ENCODE assay signal across 15 cellular contexts in the genomic region with DNA sequence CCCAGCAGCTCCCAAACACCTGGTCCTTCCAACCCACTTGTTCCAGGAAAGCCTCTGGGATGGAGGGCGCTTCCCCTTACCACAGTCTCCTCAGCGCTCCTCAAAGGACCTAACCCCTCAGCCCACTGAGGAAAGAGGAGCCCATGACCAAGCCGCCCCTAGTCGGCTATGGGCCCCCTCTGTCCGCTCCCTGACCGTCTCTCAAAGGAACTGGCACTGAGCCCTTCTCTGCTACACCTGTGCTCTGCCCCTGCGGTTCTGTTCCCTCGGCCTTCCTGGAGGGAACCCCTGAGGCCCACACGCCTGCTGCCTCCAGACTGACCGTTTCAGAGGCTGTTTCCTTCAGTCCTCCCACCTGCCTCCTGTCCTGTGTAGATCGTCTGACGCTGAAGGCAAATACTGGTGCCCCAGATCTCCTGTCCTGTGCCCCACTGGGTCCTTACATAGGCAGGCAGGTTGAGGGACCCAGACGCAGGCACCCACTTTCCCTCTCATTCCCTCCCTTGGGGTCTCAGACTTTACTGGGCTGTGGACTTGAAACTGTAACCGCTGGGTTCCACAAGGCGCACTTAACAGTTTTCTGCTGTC. TPM values are rescaled to one million over a fixed set of nuclear protein-coding genes. Genes with fewer than 3 reads are reported as not detected.
DNase-seq lines count a peak whose midpoint lies in the region; ATAC-seq and TF ChIP-seq lines count a peak whose summit lies in the region.
"Had no signal": no experiment of that assay in that cellular context is flagged by ENCODE, and none has a peak within 500 bp of the region (broad histone marks: within the 10 kb centered on the region; RNA-seq: fewer than 3 reads in every experiment).

No MANE protein-coding gene starts in this region.

- H3K36me3 Mint-ChIP-seq in CD4-positive, CD25-positive, alpha-beta regulatory T cell = no peaks in the 10 kb centered on the region
- peaks cover 6% of the 10 kb centered on the region for H3K36me3 Mint-ChIP-seq in central memory CD8-positive, alpha-beta T cell (ENCODE audit: insufficient read depth)
- H3K36me3 Mint-ChIP-seq in mesothelial cell of epicardium = no peaks in the 10 kb centered on the region

- TF ChIP-seq CTCF in mesothelial cell of epicardium (IDR thresholded peaks at IDR 0.05; ENCODE audit: unreplicated experiment) = no peak
- no peak for TF ChIP-seq CTCF in heart right ventricle (IDR thresholded peaks at IDR 0.05)

- H3K9me3 ChIP-seq in CD4-positive, CD25-positive, alpha-beta regulatory T cell (ENCODE audit: control insufficient read depth in 2 of 2, low read length in 2 of 2) = no peaks in the 10 kb centered on the region
- no peaks in the 10 kb centered on the region for H3K9me3 ChIP-seq in heart right ventricle
- H3K9me3 ChIP-seq: esophagus muscularis mucosa, thoracic aorta had no signal

- no peaks in the 10 kb centered on the region for H3K36me3 ChIP-seq in CD4-positive, CD25-positive, alpha-beta regulatory T cell (ENCODE audit: control insufficient read depth, insufficient read depth, low read length)
- no peaks in the 10 kb centered on the region for H3K36me3 ChIP-seq in H7 (replicated peaks; ENCODE audit: control insufficient read depth, insufficient read depth, low read length)
- H3K36me3 ChIP-seq in heart right ventricle = no peaks in the 10 kb centered on the region
- H3K36me3 ChIP-seq: esophagus muscularis mucosa, thoracic aorta had no signal

- H3K4me1 Mint-ChIP-seq in CD4-positive, CD25-positive, alpha-beta regulatory T cell = peaks cover 0 to 19% (median 8%) of the 10 kb centered on the region in 4 donors
- peaks cover 12% of the 10 kb centered on the region for H3K4me1 Mint-ChIP-seq in central memory CD8-positive, alpha-beta T cell
- peaks cover 8% of the 10 kb centered on the region for H3K4me1 Mint-ChIP-seq in mesothelial cell of epicardium

- intact Hi-C loops in heart right ventricle (cut with DNase I) = no loop called here

- DNase-seq in CD4-positive, CD25-positive, alpha-beta regulatory T cell = no peak
- DNase-seq in H7 = no peak
- DNase-seq in central memory CD8-positive, alpha-beta T cell (ENCODE audit: low spot score in 2 of 2) = no peak
- no peak for DNase-seq in mesothelial cell of epicardium (ENCODE audit: low spot score in 2 of 2, unreplicated experiment in 2 of 2)
- no peak for DNase-seq in NCI-H526 (lab: John Stamatoyannopoulos, UW)
- no peak for DNase-seq in heart right ventricle
- DNase-seq in DMS79 treated with DMSO at 0.1 percent for 48 hours (lab: John Stamatoyannopoulos, UW) = no peak
- DNase-seq: activated CD4-positive, CD25-positive, alpha-beta regulatory T cell treated with anti-CD3 and anti-CD28 coated beads, Interleukin-2, amount 50 U/mL, for 72 hours; Karpas-422; NCI-H1694 treated with DMSO at 0.1 percent for 48 hours; NK-92 treated with Interleukin-12 subunit alpha and Interleukin-12 subunit beta, amount 100 ng/mL, for 24 hours had no signal

- H3K9me3 Mint-ChIP-seq in CD4-positive, CD25-positive, alpha-beta regulatory T cell = peaks cover 0 to 4% (median 0%) of the 10 kb centered on the region in 7 donors
- H3K9me3 Mint-ChIP-seq in central memory CD8-positive, alpha-beta T cell = no peaks in the 10 kb centered on the region
- H3K9me3 Mint-ChIP-seq in mesothelial cell of epicardium = no peaks in the 10 kb centered on the region

- WGBS in heart right ventricle, 2 donors = 85 to 86% methylated on average over 15 of the region's 15 CpGs

- peaks cover 68% of the 10 kb centered on the region for H3K27me3 Mint-ChIP-seq in CD4-positive, CD25-positive, alpha-beta regulatory T cell
- peaks cover 69% of the 10 kb centered on the region for H3K27me3 Mint-ChIP-seq in central memory CD8-positive, alpha-beta T cell
- peaks cover 82% of the 10 kb centered on the region for H3K27me3 Mint-ChIP-seq in mesothelial cell of epicardium (ENCODE audit: low read depth)

- H3K27ac ChIP-seq in CD4-positive, CD25-positive, alpha-beta regulatory T cell (ENCODE audit: insufficient read depth, low read length, poor library complexity, severe bottlenecking) = no peak overlapping the region
- no peak overlapping the region for H3K27ac ChIP-seq in heart right ventricle
- H3K27ac ChIP-seq: thoracic aorta had no signal

- H3K4me3 ChIP-seq in CD4-positive, CD25-positive, alpha-beta regulatory T cell (ENCODE audit: low read depth, low read length) = no peak overlapping the region
- H3K4me3 ChIP-seq in H7 (ENCODE audit: insufficient read depth, low read depth, low read length) = peak overlapping the region; percentile 76; the same call in 1 of the 2 replicates
- peak overlapping the region in 3 of 10 donors; percentile 67 to 80 (median 74) for H3K4me3 ChIP-seq in heart right ventricle

- ATAC-seq in CD4-positive, CD25-positive, alpha-beta regulatory T cell (ENCODE audit: low read depth in 2 of 2) = no peak
- ATAC-seq in central memory CD8-positive, alpha-beta T cell (replicated peaks; ENCODE audit: extremely low read depth, poor library complexity, severe bottlenecking) = no peak
- no peak for ATAC-seq in HG03135 (IDR thresholded peaks at IDR 0.05; ENCODE audit: unreplicated experiment)
- ATAC-seq in heart right ventricle = no peak
- ATAC-seq: SK-N-SH treated with all-trans-retinoic acid at 6 μM for 48 hours had no signal

- H3K4me1 ChIP-seq in CD4-positive, CD25-positive, alpha-beta regulatory T cell (ENCODE audit: control insufficient read depth, insufficient read depth, low read length, poor library complexity, severe bottlenecking) = peaks cover 24% of the 10 kb centered on the region
- peaks cover 9 to 26% (median 22%) of the 10 kb centered on the region in 9 donors for H3K4me1 ChIP-seq in heart right ventricle

- no peak overlapping the region for H3K27ac Mint-ChIP-seq in CD4-positive, CD25-positive, alpha-beta regulatory T cell
- H3K27ac Mint-ChIP-seq in central memory CD8-positive, alpha-beta T cell (ENCODE audit: low read depth) = no peak overlapping the region
- no peak overlapping the region for H3K27ac Mint-ChIP-seq in mesothelial cell of epicardium

- peaks cover 3% of the 10 kb centered on the region for H3K27me3 ChIP-seq in CD4-positive, CD25-positive, alpha-beta regulatory T cell (ENCODE audit: control insufficient read depth, insufficient read depth, low read length)
- peaks cover 49% of the 10 kb centered on the region for H3K27me3 ChIP-seq in H7 (ENCODE audit: control insufficient read depth, insufficient read depth, low read length)
- peaks cover 18 to 68% (median 45%) of the 10 kb centered on the region in 7 donors for H3K27me3 ChIP-seq in heart right ventricle

- H3K4me3 Mint-ChIP-seq in CD4-positive, CD25-positive, alpha-beta regulatory T cell = peak overlapping the region; percentile 52 to 91 (median 74)
- H3K4me3 Mint-ChIP-seq in central memory CD8-positive, alpha-beta T cell = peak overlapping the region; percentile 29
- peak overlapping the region; percentile 77 for H3K4me3 Mint-ChIP-seq in mesothelial cell of epicardium

RNA-seq across cellular contexts. Expression of a gene that starts 1.9 kb away (rescaled TPM):
- total RNA-seq in CD4-positive, CD25-positive, alpha-beta regulatory T cell = 0.52 TPM
- under 1 TPM in 1 of 4 donors, not detected in 3; 0.51 TPM for polyA plus RNA-seq in CD4-positive, CD25-positive, alpha-beta regulatory T cell
- total RNA-seq in H7 (2014; rRNA removed; shearing (Covaris generic)) = 3.1 and 4.9 TPM in 2 replicates
- total RNA-seq in mesothelial cell of epicardium (1.0 to 2.5 TPM (median 1.9 TPM) in 3 replicates), heart right ventricle (1 to 10 TPM in 1 of 10 donors, under 1 TPM in 9; 0.06 to 1.6 (median 0.45) TPM)
- under 1 TPM; 0.19 to 0.51 TPM for polyA plus RNA-seq in heart right ventricle

RNA-seq across cellular contexts. Expression of a gene that starts 31.6 kb away (rescaled TPM):
- 51.1 TPM for total RNA-seq in CD4-positive, CD25-positive, alpha-beta regulatory T cell
- polyA plus RNA-seq in CD4-positive, CD25-positive, alpha-beta regulatory T cell = 10 to 100 TPM; 56.6 to 97.1 (median 88.5) TPM
- total RNA-seq in H7 (2014; rRNA removed; shearing (Covaris generic)) = 140 and 147 TPM in 2 replicates
- total RNA-seq in mesothelial cell of epicardium = 54.7 to 59.3 TPM (median 57.6 TPM) in 3 replicates
- 10 to 100 TPM; 15.8 to 26.3 (median 21.5) TPM for total RNA-seq in heart right ventricle
- 10 to 100 TPM; 51.1 to 53.6 TPM for polyA plus RNA-seq in heart right ventricle

RNA-seq across cellular contexts. Expression of a gene that starts 36.4 kb away (rescaled TPM):
- 39.2 TPM for total RNA-seq in CD4-positive, CD25-positive, alpha-beta regulatory T cell
- 10 to 100 TPM; 44.7 to 53.8 (median 49.5) TPM for polyA plus RNA-seq in CD4-positive, CD25-positive, alpha-beta regulatory T cell
- 38.5 and 46.5 TPM in 2 replicates for total RNA-seq in H7 (2014; rRNA removed; shearing (Covaris generic))
- 62.7 to 63.0 TPM (median 63.0 TPM) in 3 replicates for total RNA-seq in mesothelial cell of epicardium
- 10 to 100 TPM; 25.2 to 48.4 (median 29.4) TPM for total RNA-seq in heart right ventricle
- 10 to 100 TPM; 31.0 to 77.1 TPM for polyA plus RNA-seq in heart right ventricle
